Comparison of ENCODE assay signal across 9 cellular contexts in the genomic region with DNA sequence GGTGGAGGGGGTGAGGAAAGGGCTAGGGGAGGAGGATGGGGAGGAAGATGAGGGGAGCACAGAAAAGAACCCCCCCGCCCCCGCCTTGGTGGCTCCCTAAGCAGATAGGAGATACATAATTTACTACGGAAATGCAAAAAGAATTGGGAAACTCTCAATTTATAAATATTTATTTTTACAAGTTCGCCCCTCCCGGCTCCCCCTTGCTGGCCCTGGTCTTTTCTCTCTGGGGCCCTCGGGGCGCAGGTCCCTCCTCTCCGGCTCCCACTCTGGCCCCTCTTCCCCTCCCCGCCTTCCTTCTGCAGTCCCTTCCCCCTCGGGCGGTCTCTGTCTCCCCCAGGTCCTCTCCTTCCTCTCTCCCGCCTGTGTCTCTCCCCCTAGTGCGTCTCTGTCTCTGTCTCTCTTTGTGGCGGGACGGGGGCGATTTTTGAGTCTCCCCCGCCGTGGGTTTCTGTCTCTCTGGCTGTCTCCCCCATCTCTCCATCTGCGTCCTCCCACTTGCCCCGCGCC.
DNase-seq lines count a peak whose midpoint lies in the region; ATAC-seq and TF ChIP-seq lines count a peak whose summit lies in the region.
"Had no signal": no experiment of that assay in that cellular context is flagged by ENCODE, and none has a peak within 500 bp of the region (broad histone marks: within the 10 kb centered on the region; RNA-seq: fewer than 3 reads in every experiment).

No MANE protein-coding gene starts in this region.

- in situ Hi-C loops in IMR-90 (cut with MboI; ENCODE audit: low sequenced_read_pairs): no loop called here

- peak overlapping the region; percentile 55 for H2BK20ac ChIP-seq in IMR-90 (ENCODE audit: low read depth, low read length)

- peak overlapping the region; percentile 33 for H3K27ac ChIP-seq in IMR-90 (ENCODE audit: insufficient read depth, low read length)
- H3K27ac ChIP-seq in iPS DF 6.9 (ENCODE audit: low read length): no peak overlapping the region
- H3K27ac ChIP-seq in smooth muscle cell (ENCODE audit: low read depth): peak overlapping the region; percentile 31

- H2BK5ac ChIP-seq in IMR-90 (ENCODE audit: low read depth, low read length, poor library complexity, severe bottlenecking): peak overlapping the region; percentile 18

- H3K36me3 ChIP-seq in IMR-90 (ENCODE audit: control insufficient read depth, insufficient read depth, low read length) (no peaks in the 10 kb centered on the region), iPS DF 6.9 (ENCODE audit: control insufficient read depth, insufficient read depth, low read length) (no peaks in the 10 kb centered on the region), smooth muscle cell (ENCODE audit: low read depth) (no peaks in the 10 kb centered on the region)

- peaks cover 3% of the 10 kb centered on the region for H3K9me3 Mint-ChIP-seq in activated naive CD8-positive, alpha-beta T cell (ENCODE audit: low read depth)
- no peaks in the 10 kb centered on the region for H3K9me3 Mint-ChIP-seq in activated CD8-positive, alpha-beta memory T cell treated with anti-CD3 and anti-CD28 coated beads, Interleukin-2, amount 10 ng/mL, durations not matched to agents 7 days and 5 days (ENCODE audit: low read depth)

- H4K5ac ChIP-seq in IMR-90 (ENCODE audit: low read depth, low read length): peak overlapping the region; percentile 96

- no peak for TF ChIP-seq POLR2A in IMR-90 (IDR thresholded peaks at IDR 0.05; ENCODE audit: low read depth, low read length)

- CTCF ChIA-PET in IMR-90 (lab: Yijun Ruan, JAX): no interaction called here
- CTCF ChIA-PET in activated CD8-positive, alpha-beta memory T cell treated with anti-CD3 and anti-CD28 coated beads, Interleukin-2, amount 10 ng/mL, durations not matched to agents 7 days and 5 days (lab: Charles Lee): no interaction called here

- POLR2A ChIA-PET in IMR-90 (lab: Charles Lee; ENCODE audit: unreplicated experiment): no interaction called here

- dilution Hi-C loops in IMR-90 (cut with HindIII; ENCODE audit: low sequenced_read_pairs, unreplicated experiment): no loop called here

- peak overlapping the region; percentile 90 for H3K4me2 ChIP-seq in IMR-90 (ENCODE audit: low read depth, low read length)
- H3K4me2 ChIP-seq in smooth muscle cell: peak overlapping the region; percentile 94

- H3K4me1 ChIP-seq in IMR-90 (ENCODE audit: control insufficient read depth, insufficient read depth, low read length): peaks cover 18% of the 10 kb centered on the region; the same call in 1 of the 2 replicates
- H3K4me1 ChIP-seq in iPS DF 6.9 (ENCODE audit: control insufficient read depth, insufficient read depth, low read length): peaks cover 5% of the 10 kb centered on the region
- peaks cover 14% of the 10 kb centered on the region for H3K4me1 ChIP-seq in smooth muscle cell (ENCODE audit: low read depth)

- DNase-seq in IMR-90: no peak
- DNase-seq in iPS DF 6.9 (ENCODE audit: low read depth, low spot score): no peak
- no peak for DNase-seq in smooth muscle cell (lab: John Stamatoyannopoulos, UW; ENCODE audit: unreplicated experiment)
- no peak for DNase-seq in activated CD8-positive, alpha-beta memory T cell treated with anti-CD3 and anti-CD28 coated beads, Interleukin-2, amount 10 ng/mL, durations not matched to agents 7 days and 5 days
- no peak for DNase-seq in glomerular visceral epithelial cell (ENCODE audit: extremely low spot score)
- DNase-seq in activated CD8-positive, alpha-beta memory T cell treated with anti-CD3 and anti-CD28 coated beads, Interleukin-2, amount 50 U/mL, for 4 hours: no peak

- peak overlapping the region; percentile 93 for H3K14ac ChIP-seq in IMR-90 (replicated peaks; ENCODE audit: low read depth, low read length)

- H3K4me3 ChIP-seq in IMR-90 (ENCODE audit: insufficient read depth, low read depth, low read length) (peak overlapping the region; percentile 56), iPS DF 6.9 (ENCODE audit: low read length) (peak overlapping the region; percentile 35; the same call in 1 of the 2 replicates), smooth muscle cell (peak overlapping the region; percentile 69)

- H3K79me1 ChIP-seq in IMR-90 (ENCODE audit: low read depth in 1 of 2, low read length in 2 of 2): no peaks in the 10 kb centered on the region

- no peak overlapping the region for H3K27ac Mint-ChIP-seq in activated naive CD8-positive, alpha-beta T cell
- no peak overlapping the region for H3K27ac Mint-ChIP-seq in activated CD8-positive, alpha-beta memory T cell treated with anti-CD3 and anti-CD28 coated beads, Interleukin-2, amount 10 ng/mL, durations not matched to agents 7 days and 5 days
- H3K27ac Mint-ChIP-seq: activated naive CD4-positive, alpha-beta T cell treated with anti-CD3 and anti-CD28 coated beads, Interleukin-2, amount 50 U/mL, for 72 hours had no signal

- TF ChIP-seq RAD21 in IMR-90 (IDR thresholded peaks at IDR 0.05; ENCODE audit: low read length): no peak

- H3K9ac ChIP-seq in IMR-90 (ENCODE audit: low read depth, low read length) (peak overlapping the region; percentile 64), smooth muscle cell (ENCODE audit: low read depth) (peak overlapping the region; percentile 70)

- peak overlapping the region; percentile 91 for H2AK9ac ChIP-seq in IMR-90 (replicated peaks; ENCODE audit: low read depth, low read length, poor library complexity)

- H3K56ac ChIP-seq in IMR-90 (ENCODE audit: extremely low read depth, insufficient read depth, low read length): peak overlapping the region; percentile 32; the same call in 1 of the 2 replicates

- H3K79me2 ChIP-seq in smooth muscle cell (ENCODE audit: low read depth): no peaks in the 10 kb centered on the region

- H3K27me3 Mint-ChIP-seq in activated naive CD8-positive, alpha-beta T cell: no peaks in the 10 kb centered on the region
- H3K27me3 Mint-ChIP-seq in activated CD8-positive, alpha-beta memory T cell treated with anti-CD3 and anti-CD28 coated beads, Interleukin-2, amount 10 ng/mL, durations not matched to agents 7 days and 5 days: peaks cover 9% of the 10 kb centered on the region

- ATAC-seq in IMR-90 (ENCODE audit: low read depth) (peak; percentile 55), HG03442 (IDR thresholded peaks at IDR 0.05; ENCODE audit: unreplicated experiment) (no peak)
- ATAC-seq in activated CD8-positive, alpha-beta memory T cell treated with anti-CD3 and anti-CD28 coated beads, Interleukin-2, amount 10 ng/mL, durations not matched to agents 7 days and 5 days: no peak

- peak overlapping the region; percentile 49 for H2AK5ac ChIP-seq in IMR-90 (ENCODE audit: low read depth, low read length)

- H3K18ac ChIP-seq in IMR-90 (ENCODE audit: low read depth, low read length): peak overlapping the region; percentile 92

- peak overlapping the region; percentile 96 for H2BK120ac ChIP-seq in IMR-90 (ENCODE audit: low read depth, low read length)

- peaks cover 17% of the 10 kb centered on the region for H3F3A ChIP-seq in smooth muscle cell (ENCODE audit: low read depth)

- H3K4ac ChIP-seq in IMR-90 (ENCODE audit: low read depth, low read length): peak overlapping the region; percentile 87

- H3K9me3 ChIP-seq in IMR-90 (ENCODE audit: control insufficient read depth, insufficient read depth, low read length) (peaks cover 7% of the 10 kb centered on the region), iPS DF 6.9 (ENCODE audit: control insufficient read depth, insufficient read depth, low read length) (no peaks in the 10 kb centered on the region), smooth muscle cell (replicated peaks; ENCODE audit: low read depth) (no peaks in the 10 kb centered on the region)

- peaks cover 3% of the 10 kb centered on the region for H3K36me3 Mint-ChIP-seq in activated naive CD8-positive, alpha-beta T cell
- H3K36me3 Mint-ChIP-seq in activated CD8-positive, alpha-beta memory T cell treated with anti-CD3 and anti-CD28 coated beads, Interleukin-2, amount 10 ng/mL, durations not matched to agents 7 days and 5 days: no peaks in the 10 kb centered on the region

- peak overlapping the region; percentile 84; the same call in 1 of the 3 replicates for H2BK15ac ChIP-seq in IMR-90 (ENCODE audit: low read depth, low read length)

- peak overlapping the region; percentile 87 for H4K91ac ChIP-seq in IMR-90 (ENCODE audit: insufficient read depth, low read depth, low read length)

- H3K9me1 ChIP-seq in IMR-90 (ENCODE audit: insufficient read depth, low read length): no peaks in the 10 kb centered on the region

- H2AFZ ChIP-seq in IMR-90 (replicated peaks; ENCODE audit: low read length, poor library complexity): peak overlapping the region; percentile 98
- H2AFZ ChIP-seq in smooth muscle cell (ENCODE audit: low read depth): peak overlapping the region; percentile 72

- peak overlapping the region; percentile 64 to 84; a peak in 2 of 4 replicates for H4K8ac ChIP-seq in IMR-90 (ENCODE audit: low read depth in 2 of 2, low read length in 2 of 2)

- H3K23ac ChIP-seq in IMR-90 (ENCODE audit: low read depth, low read length): peak overlapping the region; percentile 98

- intact Hi-C loops in IMR-90 (cut with micrococcal nuclease): no loop called here

- H3K4me1 Mint-ChIP-seq in activated naive CD8-positive, alpha-beta T cell (ENCODE audit: low read depth): peaks cover 6% of the 10 kb centered on the region
- peaks cover 3% of the 10 kb centered on the region for H3K4me1 Mint-ChIP-seq in activated CD8-positive, alpha-beta memory T cell treated with anti-CD3 and anti-CD28 coated beads, Interleukin-2, amount 10 ng/mL, durations not matched to agents 7 days and 5 days

- H4K20me1 ChIP-seq in IMR-90 (ENCODE audit: insufficient read depth, low read length): no peaks in the 10 kb centered on the region
- H4K20me1 ChIP-seq in smooth muscle cell (ENCODE audit: low read depth): no peaks in the 10 kb centered on the region

- no peak for TF ChIP-seq CTCF in IMR-90 (conservative IDR thresholded peaks at IDR 0.05; ENCODE audit: low read depth, low read length)
- TF ChIP-seq CTCF in smooth muscle cell (IDR thresholded peaks at IDR 0.05; ENCODE audit: borderline replicate concordance, insufficient read depth, poor library complexity, severe bottlenecking): no peak

- no TSS peak for BruUV-seq in IMR-90 (replicated peaks; lab: Mats Ljungman, UMichigan)

- H3K27me3 ChIP-seq in IMR-90 (ENCODE audit: control insufficient read depth, insufficient read depth, low read length) (no peaks in the 10 kb centered on the region), iPS DF 6.9 (ENCODE audit: control insufficient read depth, insufficient read depth, low read length) (no peaks in the 10 kb centered on the region), smooth muscle cell (ENCODE audit: low read depth) (no peaks in the 10 kb centered on the region)

- WGBS in IMR-90 (ENCODE audit: extremely low coverage in 2 of 2, insufficient read length in 1 of 2), 2 experiments: 0% methylated on average over 1 of the region's 21 CpGs; no CpG with 5 or more reads in 1 of the 2 experiments
- WGBS in iPS DF 6.9 (ENCODE audit: insufficient coverage, insufficient read length): no CpG with 5 or more reads among the region's 21 CpGs
- WGBS in smooth muscle cell (ENCODE audit: low lambda C conversion rate): 12% methylated on average over 8 of the region's 21 CpGs

- peak overlapping the region; percentile 56 for H3K4me3 Mint-ChIP-seq in activated naive CD8-positive, alpha-beta T cell
- H3K4me3 Mint-ChIP-seq in activated CD8-positive, alpha-beta memory T cell treated with anti-CD3 and anti-CD28 coated beads, Interleukin-2, amount 10 ng/mL, durations not matched to agents 7 days and 5 days: no peak overlapping the region

TF ChIP-seq in IMR-90, 13 proteins besides CTCF, POLR2A, EP300 and RAD21 (continues in another document):
- no peak for TF ChIP-seq RFX5 (IDR thresholded peaks at IDR 0.05; ENCODE audit: low read depth, low read length)
